In the genomic region with DNA sequence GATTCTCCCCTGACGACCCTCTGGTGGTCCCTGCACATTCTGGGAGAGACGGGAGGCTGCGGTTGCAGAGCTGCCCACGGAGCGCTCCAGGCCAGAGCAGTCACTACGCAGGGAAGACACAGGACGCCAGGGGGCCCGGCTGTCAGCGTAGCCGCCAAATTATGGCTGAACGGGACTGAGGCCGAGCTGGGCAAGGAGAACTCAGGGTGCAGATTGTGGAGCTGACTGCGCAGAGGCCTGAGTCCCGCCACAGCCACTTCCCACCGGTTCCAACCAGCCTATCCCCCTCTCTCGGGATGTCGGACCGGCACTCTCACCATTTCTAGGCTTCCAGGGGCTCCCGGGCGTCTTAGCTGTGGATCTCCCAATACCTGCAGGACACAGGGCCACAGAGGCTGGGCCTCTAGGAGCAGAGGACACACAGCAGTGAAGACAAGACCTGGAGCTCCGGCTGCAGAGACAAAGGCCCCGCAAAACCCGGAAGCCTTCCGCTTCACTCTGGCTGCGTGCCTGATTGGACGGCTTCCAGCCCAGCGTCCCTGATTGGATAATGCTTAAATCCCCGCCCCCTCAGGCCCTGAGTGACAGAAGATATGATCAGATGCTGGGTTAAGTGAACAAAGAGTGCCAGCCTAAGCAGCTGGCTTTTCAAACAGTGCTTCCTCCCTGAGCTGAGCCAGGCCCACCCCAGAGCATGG, we compare ENCODE assay signal across 8 cellular contexts. TPM values are rescaled to one million over a fixed set of nuclear protein-coding genes. Genes with fewer than 3 reads are reported as not detected.
A peak's percentile ranks its signal among the peaks of the same experiment; 100 is the strongest.
DNase-seq lines count a peak whose midpoint lies in the region; ATAC-seq and TF ChIP-seq lines count a peak whose summit lies in the region.

A gene (minus strand): TSS at position 461 of the 698 bp plus-strand sequence. CDS start 141 bp downstream, at position 320.

- TF ChIP-seq CTCF in Panc1 (IDR thresholded peaks at IDR 0.05) (0 out of 2 replicates have a peak, but pooled peaks have one; percentile 18), fibroblast of lung (conservative IDR thresholded peaks at IDR 0.05 in 1 of 2, IDR thresholded peaks at IDR 0.05 in 1 of 2; ENCODE audit: low read depth in 1 of 2, low read length in 2 of 2) (peak; percentile 32 to 39)

- in situ Hi-C loops in Panc1 (cut with HindIII; ENCODE audit: low pct_unique_long_range_greater_than_20kb, low sequenced_read_pairs): no loop called here

- H3K79me2 ChIP-seq in fibroblast of lung (ENCODE audit: control insufficient read depth, insufficient read depth, low read length): no peaks in the 10 kb centered on the region

- TSS peak; percentile 76 for BruUV-seq in Panc1 (replicated peaks; lab: Mats Ljungman, UMichigan)

- H3K4me1 ChIP-seq in Panc1 (ENCODE audit: control insufficient read depth, insufficient read depth, low read length): no peaks in the 10 kb centered on the region
- H3K4me1 ChIP-seq in fibroblast of lung (ENCODE audit: control insufficient read depth, extremely low read depth, insufficient read depth, low read length): no peaks in the 10 kb centered on the region

- peak within 1 kb of the TSS; percentile 83 for H3K4me2 ChIP-seq in fibroblast of lung (ENCODE audit: extremely low read depth, insufficient read depth, low read length)

- POLR2A ChIA-PET in Panc1 (lab: Charles Lee): interaction anchor here (0.5 to 1.0 kb wide), 4 partner anchors 28 to 461 kb away, joined by 3 to 7 read pairs (median 6); no protein-coding TSS in a partner anchor
- POLR2A ChIA-PET in naive thymus-derived CD8-positive, alpha-beta T cell (lab: Charles Lee): interaction anchor here (0.6 to 2.9 kb wide), 34 partner anchors 8 to 1270 kb away, joined by 3 to 52 read pairs (median 4); a partner anchor contains a TSS

- peaks cover 12% of the 10 kb centered on the region for H3K4me1 Mint-ChIP-seq in activated T-helper 2 cell treated with anti-CD3 and anti-CD28 coated beads, Interferon-gamma antibody, Interleukin-2, Interleukin-4, amounts not matched to agents 10 μg/mL and 5 μg/mL and 100 μg/mL, durations not matched to agents 14 hours and 24 hours and 36 hours (ENCODE audit: low read depth)
- peaks cover 9 to 36% (median 27%) of the 10 kb centered on the region in 4 donors for H3K4me1 Mint-ChIP-seq in naive thymus-derived CD8-positive, alpha-beta T cell
- H3K4me1 Mint-ChIP-seq in stimulated activated memory B cell treated with anti-CD40 and anti-IgM and Interleukin-4, amounts not matched to agents 10 μg/mL and 1 μg/mL and 100 μg/mL, for 72 hours: peaks cover 19% of the 10 kb centered on the region

- peak within 1 kb of the TSS; percentile 67 to 72 for H3K4me3 ChIP-seq in Panc1 (ENCODE audit: low read depth in 2 of 2, low read length in 2 of 2)
- peak within 1 kb of the TSS; percentile 55 to 80 (median 72) for H3K4me3 ChIP-seq in fibroblast of lung (replicated peaks in 1 of 4; ENCODE audit: control extremely low read depth in 1 of 4, insufficient read depth in 1 of 4, low read depth in 3 of 4, low read length in 4 of 4)

- peak within 1 kb of the TSS; percentile 53 for H3K9ac ChIP-seq in fibroblast of lung (ENCODE audit: insufficient read depth, low read length)

- intact Hi-C loops in Panc1 (cut with micrococcal nuclease; ENCODE audit: unreplicated experiment): no loop called here
- intact Hi-C loops in activated T-helper 2 cell treated with anti-CD3 and anti-CD28 coated beads, Interferon-gamma antibody, Interleukin-2, Interleukin-4, amounts not matched to agents 10 μg/mL and 5 μg/mL and 100 μg/mL, durations not matched to agents 14 hours and 24 hours and 36 hours (cut with micrococcal nuclease): loop anchor here (10.0 kb wide), 2 partner anchors 759 to 901 kb away; a partner anchor contains a TSS

- no peaks in the 10 kb centered on the region for H3K27me3 Mint-ChIP-seq in activated T-helper 2 cell treated with anti-CD3 and anti-CD28 coated beads, Interferon-gamma antibody, Interleukin-2, Interleukin-4, amounts not matched to agents 10 μg/mL and 5 μg/mL and 100 μg/mL, durations not matched to agents 14 hours and 24 hours and 36 hours (ENCODE audit: low read depth)
- H3K27me3 Mint-ChIP-seq in naive thymus-derived CD8-positive, alpha-beta T cell: no peaks in the 10 kb centered on the region
- no peaks in the 10 kb centered on the region for H3K27me3 Mint-ChIP-seq in stimulated activated memory B cell treated with anti-CD40 and anti-IgM and Interleukin-4, amounts not matched to agents 10 μg/mL and 1 μg/mL and 100 μg/mL, for 72 hours

- peaks cover 51% of the 10 kb centered on the region for H3K9me3 Mint-ChIP-seq in activated T-helper 2 cell treated with anti-CD3 and anti-CD28 coated beads, Interferon-gamma antibody, Interleukin-2, Interleukin-4, amounts not matched to agents 10 μg/mL and 5 μg/mL and 100 μg/mL, durations not matched to agents 14 hours and 24 hours and 36 hours
- H3K9me3 Mint-ChIP-seq in naive thymus-derived CD8-positive, alpha-beta T cell: peaks cover 8 to 80% (median 28%) of the 10 kb centered on the region in 9 donors
- peaks cover 29% of the 10 kb centered on the region for H3K9me3 Mint-ChIP-seq in stimulated activated memory B cell treated with anti-CD40 and anti-IgM and Interleukin-4, amounts not matched to agents 10 μg/mL and 1 μg/mL and 100 μg/mL, for 72 hours

- no peaks in the 10 kb centered on the region for H3K27me3 ChIP-seq in Panc1 (ENCODE audit: control insufficient read depth, insufficient read depth, low read length)
- no peaks in the 10 kb centered on the region for H3K27me3 ChIP-seq in fibroblast of lung (ENCODE audit: control insufficient read depth, insufficient read depth, low read length)

- peak within 1 kb of the TSS; percentile 97 for H3K27ac Mint-ChIP-seq in activated T-helper 2 cell treated with anti-CD3 and anti-CD28 coated beads, Interferon-gamma antibody, Interleukin-2, Interleukin-4, amounts not matched to agents 10 μg/mL and 5 μg/mL and 100 μg/mL, durations not matched to agents 14 hours and 24 hours and 36 hours
- H3K27ac Mint-ChIP-seq in naive thymus-derived CD8-positive, alpha-beta T cell: peak within 1 kb of the TSS; percentile 97 to 100 (median 98)
- H3K27ac Mint-ChIP-seq in stimulated activated memory B cell treated with anti-CD40 and anti-IgM and Interleukin-4, amounts not matched to agents 10 μg/mL and 1 μg/mL and 100 μg/mL, for 72 hours: peak within 1 kb of the TSS; percentile 100

- H3K9me3 ChIP-seq in Panc1 (ENCODE audit: control insufficient read depth, insufficient read depth, low read depth, low read length) (no peaks in the 10 kb centered on the region), fibroblast of lung (ENCODE audit: control insufficient read depth, insufficient read depth, low read depth, low read length) (no peaks in the 10 kb centered on the region)

- peak within 1 kb of the TSS; percentile 65 for H3K27ac ChIP-seq in Panc1 (ENCODE audit: low read length)
- H3K27ac ChIP-seq in fibroblast of lung (ENCODE audit: insufficient read depth, low read length): peak within 1 kb of the TSS; percentile 81

- peak within 1 kb of the TSS; percentile 97 for H3K4me3 Mint-ChIP-seq in activated T-helper 2 cell treated with anti-CD3 and anti-CD28 coated beads, Interferon-gamma antibody, Interleukin-2, Interleukin-4, amounts not matched to agents 10 μg/mL and 5 μg/mL and 100 μg/mL, durations not matched to agents 14 hours and 24 hours and 36 hours (ENCODE audit: low read depth)
- H3K4me3 Mint-ChIP-seq in naive thymus-derived CD8-positive, alpha-beta T cell: peak within 1 kb of the TSS; percentile 97 to 100 (median 99)
- peak within 1 kb of the TSS; percentile 100 for H3K4me3 Mint-ChIP-seq in stimulated activated memory B cell treated with anti-CD40 and anti-IgM and Interleukin-4, amounts not matched to agents 10 μg/mL and 1 μg/mL and 100 μg/mL, for 72 hours

- no peaks in the 10 kb centered on the region for H3K36me3 ChIP-seq in Panc1 (ENCODE audit: control insufficient read depth, insufficient read depth, low read length)
- H3K36me3 ChIP-seq in fibroblast of lung (ENCODE audit: control insufficient read depth, insufficient read depth, low read length): no peaks in the 10 kb centered on the region

- CTCF ChIA-PET in Panc1 (lab: Charles Lee): interaction anchor here (0.7 kb wide), 1 partner anchor 15 kb away, joined by 3 read pairs; no protein-coding TSS in a partner anchor

- peak; percentile 96 for ATAC-seq in GM19438 (IDR thresholded peaks at IDR 0.05; ENCODE audit: low read depth, unreplicated experiment)
- ATAC-seq in HG03575 (IDR thresholded peaks at IDR 0.05; ENCODE audit: extremely low read depth, insufficient number of reproducible peaks, low FRiP score, unreplicated experiment): peak; percentile 77
- peak; percentile 97 for ATAC-seq in Panc1
- peak; percentile 96 for ATAC-seq in naive thymus-derived CD8-positive, alpha-beta T cell
- ATAC-seq in stimulated activated memory B cell treated with anti-CD40 and anti-IgM and Interleukin-4, amounts not matched to agents 10 μg/mL and 1 μg/mL and 100 μg/mL, for 72 hours: peak; percentile 97

- H3K36me3 Mint-ChIP-seq in activated T-helper 2 cell treated with anti-CD3 and anti-CD28 coated beads, Interferon-gamma antibody, Interleukin-2, Interleukin-4, amounts not matched to agents 10 μg/mL and 5 μg/mL and 100 μg/mL, durations not matched to agents 14 hours and 24 hours and 36 hours (ENCODE audit: low read depth): peaks cover 49% of the 10 kb centered on the region
- peaks cover 26 to 57% (median 38%) of the 10 kb centered on the region in 3 donors for H3K36me3 Mint-ChIP-seq in naive thymus-derived CD8-positive, alpha-beta T cell
- peaks cover 48% of the 10 kb centered on the region for H3K36me3 Mint-ChIP-seq in stimulated activated memory B cell treated with anti-CD40 and anti-IgM and Interleukin-4, amounts not matched to agents 10 μg/mL and 1 μg/mL and 100 μg/mL, for 72 hours

- no peaks in the 10 kb centered on the region for H4K20me1 ChIP-seq in fibroblast of lung (ENCODE audit: control insufficient read depth, extremely low read depth, insufficient read depth, low read length)

- DNase-seq in COLO668 (lab: John Stamatoyannopoulos, UW; ENCODE audit: unreplicated experiment): peak; percentile 88
- peak; percentile 63 for DNase-seq in Panc1 (ENCODE audit: low read depth, low spot score)
- DNase-seq in activated T-helper 2 cell treated with anti-CD3 and anti-CD28 coated beads, Interferon-gamma antibody, Interleukin-2, Interleukin-4, amounts not matched to agents 10 μg/mL and 5 μg/mL and 100 μg/mL, durations not matched to agents 14 hours and 24 hours and 36 hours (ENCODE audit: low spot score): peak; percentile 86
- DNase-seq in fibroblast of lung (ENCODE audit: low read depth in 2 of 2): peak; percentile 93 to 97
- peak; percentile 78 to 97 (median 93) for DNase-seq in naive thymus-derived CD8-positive, alpha-beta T cell

- H2AFZ ChIP-seq in fibroblast of lung (ENCODE audit: low read length): peak within 1 kb of the TSS; percentile 65

RNA-seq across cellular contexts. Expression of the gene that starts here (rescaled TPM):
- 11.6 TPM for total RNA-seq in Panc1 (2021; ENCODE audit: unreplicated experiment)
- polyA plus RNA-seq in Panc1 (2012; ENCODE audit: insufficient read length): 4.6 TPM
- 7.0 TPM in 2 replicates for total RNA-seq in activated T-helper 2 cell treated with anti-CD3 and anti-CD28 coated beads, Interferon-gamma antibody, Interleukin-2, Interleukin-4, amounts not matched to agents 10 μg/mL and 5 μg/mL and 100 μg/mL, durations not matched to agents 14 hours and 24 hours and 36 hours
- 8.5 and 12.1 TPM in 2 replicates for total RNA-seq in fibroblast of lung
- 3.4 and 4.3 TPM in 2 replicates for polyA plus RNA-seq in fibroblast of lung
- 3.0 TPM in 2 replicates for polyA plus RNA-seq in fibroblast of lung (2012)
- polyA minus RNA-seq in fibroblast of lung (ENCODE audit: low replicate concordance): 3.0 and 22.1 TPM in 2 replicates
- total RNA-seq in naive thymus-derived CD8-positive, alpha-beta T cell: 10 to 100 TPM; 48.8 to 52.9 TPM
- 10 to 100 TPM; 10.7 to 15.1 (median 10.8) TPM for polyA plus RNA-seq in naive thymus-derived CD8-positive, alpha-beta T cell

Comparison
In these comparisons a context has a peak if more than half of its experiments do, and no peak if none do; other contexts are left out.
1. Peak in every context shown above with its lines: DNase-seq, ATAC-seq, H3K4me3 ChIP-seq and H3K27ac ChIP-seq.